In genomic region chr4:96380106-96380505, GRCh38 we compare ENCODE assay signal across 1 cellular context.
A peak's percentile ranks its signal among the peaks of the same experiment; 100 is the strongest.
TF ChIP-seq lines count a peak whose summit lies in the region.

No MANE protein-coding gene starts in this region.

TF ChIP-seq in K562, 482 proteins besides CTCF, POLR2A, EP300 and RAD21:
- TF ChIP-seq MGA (IDR thresholded peaks at IDR 0.05) (no peak), MAFF (IDR thresholded peaks at IDR 0.05; ENCODE audit: low read length) (0 out of 2 replicates have a peak, but pooled peaks have one; percentile 27), ZNF316 (IDR thresholded peaks at IDR 0.05) (peak; percentile 53), MAFK (IDR thresholded peaks at IDR 0.05; ENCODE audit: low read length) (peak; percentile 5; the same call in 1 of the 2 replicates)
